Comparison of ENCODE assay signal across 2 cellular contexts in genomic region chr20:34995696-34996095, GRCh38.
A peak's percentile ranks its signal among the peaks of the same experiment; 100 is the strongest.
TF ChIP-seq lines count a peak whose summit lies in the region.

No MANE protein-coding gene starts in this region.

TF ChIP-seq in K562, 482 proteins besides CTCF, POLR2A, EP300 and RAD21:
- peak; percentile 42; the same call in 1 of the 2 replicates for TF ChIP-seq MAX (CRISPR knock-in tag; IDR thresholded peaks at IDR 0.05)
- TF ChIP-seq ZNF316 (IDR thresholded peaks at IDR 0.05): peak; percentile 68
- TF ChIP-seq ATF6 (CRISPR knock-in tag; IDR thresholded peaks at IDR 0.05): no peak
- TF ChIP-seq RBM14 (IDR thresholded peaks at IDR 0.05; ENCODE audit: borderline replicate concordance, insufficient read depth, low read depth, low read length): no peak

TF ChIP-seq in endothelial cell of umbilical vein, 7 proteins besides CTCF, POLR2A, EP300 and RAD21:
- no peak for TF ChIP-seq EZH2 (IDR thresholded peaks at IDR 0.05; ENCODE audit: borderline replicate concordance, low read depth, low read length, severe bottlenecking)
- TF ChIP-seq GATA2 (IDR thresholded peaks at IDR 0.05; ENCODE audit: insufficient read depth, insufficient read length, low read depth, low read length): no peak
- TF ChIP-seq MYC (IDR thresholded peaks at IDR 0.05; ENCODE audit: low read depth, low read length): no peak
- TF ChIP-seq JUN (IDR thresholded peaks at IDR 0.05; ENCODE audit: borderline replicate concordance, insufficient read depth, insufficient read length, low read depth): no peak
- no peak for TF ChIP-seq MAX (IDR thresholded peaks at IDR 0.05; ENCODE audit: insufficient read depth, insufficient read length)
- TF ChIP-seq FOS (IDR thresholded peaks at IDR 0.05; ENCODE audit: borderline replicate concordance, insufficient read depth, low read length): no peak
- TF ChIP-seq POLR2AphosphoS5 (IDR thresholded peaks at IDR 0.05; ENCODE audit: insufficient read depth, low read depth, low read length): no peak
